In genomic region chr14:24231263-24232120, GRCh38 we compare ENCODE assay signal across 7 cellular contexts. TPM values are rescaled to one million over a fixed set of nuclear protein-coding genes. Genes with fewer than 3 reads are reported as not detected.
A peak's percentile ranks its signal among the peaks of the same experiment; 100 is the strongest.
DNase-seq lines count a peak whose midpoint lies in the region; ATAC-seq lines count a peak whose summit lies in the region.

No MANE protein-coding gene starts in this region.

- peak overlapping the region; percentile 84 for H3K4me3 Mint-ChIP-seq in stimulated activated effector memory CD8-positive, alpha-beta T cell treated with anti-CD3 and anti-CD28 coated beads, Interleukin-12 subunit alpha, Interleukin-12 subunit beta, amount 100 ng/mL, for 72 hours

- peak overlapping the region; percentile 97 for H3K4me3 ChIP-seq in iPS-11a (ENCODE audit: low read depth, low read length)

- peaks cover 73% of the 10 kb centered on the region for H3K36me3 Mint-ChIP-seq in stimulated activated effector memory CD8-positive, alpha-beta T cell treated with anti-CD3 and anti-CD28 coated beads, Interleukin-12 subunit alpha, Interleukin-12 subunit beta, amount 100 ng/mL, for 72 hours

- ATAC-seq in GM18867 (IDR thresholded peaks at IDR 0.05; ENCODE audit: unreplicated experiment) (peak; percentile 18), HG03159 (IDR thresholded peaks at IDR 0.05; ENCODE audit: unreplicated experiment) (peak; percentile 14)
- peak; percentile 43 for ATAC-seq in stimulated activated effector memory CD8-positive, alpha-beta T cell treated with anti-CD3 and anti-CD28 coated beads, Interleukin-12 subunit alpha, Interleukin-12 subunit beta, amount 100 ng/mL, for 72 hours

- H3K27ac Mint-ChIP-seq in stimulated activated effector memory CD8-positive, alpha-beta T cell treated with anti-CD3 and anti-CD28 coated beads, Interleukin-12 subunit alpha, Interleukin-12 subunit beta, amount 100 ng/mL, for 72 hours, result peak overlapping the region; percentile 86

- H3K9me3 Mint-ChIP-seq in stimulated activated effector memory CD8-positive, alpha-beta T cell treated with anti-CD3 and anti-CD28 coated beads, Interleukin-12 subunit alpha, Interleukin-12 subunit beta, amount 100 ng/mL, for 72 hours, result no peaks in the 10 kb centered on the region

- peak; percentile 73 for DNase-seq in activated effector memory CD4-positive, alpha-beta T cell treated with anti-CD3 and anti-CD28 coated beads, Interleukin-2, amount 50 U/mL, for 16 hours
- DNase-seq in stimulated activated effector memory CD8-positive, alpha-beta T cell treated with anti-CD3 and anti-CD28 coated beads, Interleukin-12 subunit alpha, Interleukin-12 subunit beta, amount 100 ng/mL, for 72 hours (ENCODE audit: low spot score in 2 of 2), result peak in 1 of 2 donors; percentile 11
- no peak for DNase-seq in cerebellum (ENCODE audit: low spot score)
- DNase-seq in HPDE6-E6E7 (ENCODE audit: extremely low spot score), result no peak

- H3K4me1 Mint-ChIP-seq in stimulated activated effector memory CD8-positive, alpha-beta T cell treated with anti-CD3 and anti-CD28 coated beads, Interleukin-12 subunit alpha, Interleukin-12 subunit beta, amount 100 ng/mL, for 72 hours, result peaks cover 35% of the 10 kb centered on the region

RNA-seq across cellular contexts. Expression of gene NEDD8, which starts 0.7 kb away (rescaled TPM):
- total RNA-seq in cerebellum, result 56.8 TPM

RNA-seq across cellular contexts. Expression of gene GMPR2, which starts 1.2 kb away (rescaled TPM):
- total RNA-seq in cerebellum, result 31.0 TPM

RNA-seq across cellular contexts. Expression of gene TINF2, which starts 10.9 kb away (rescaled TPM):
- total RNA-seq in cerebellum, result 29.4 TPM

RNA-seq across cellular contexts. Expression of gene MDP1, which starts 15.6 kb away (rescaled TPM):
- 13.1 TPM for total RNA-seq in cerebellum

RNA-seq across cellular contexts. Expression of gene CHMP4A, which starts 18.2 kb away (rescaled TPM):
- 26.9 TPM for total RNA-seq in cerebellum
